In genomic region chr6:137883400-137883888, GRCh38 we compare ENCODE assay signal across 1 cellular context.
TF ChIP-seq lines count a peak whose summit lies in the region.

No MANE protein-coding gene starts in this region.

TF ChIP-seq in GM12878, 131 proteins besides CTCF, POLR2A, EP300 and RAD21 (continued from another document):
- TF ChIP-seq PML (IDR thresholded peaks at IDR 0.05; ENCODE audit: low read length): peak; percentile 72
- TF ChIP-seq NFIC (IDR thresholded peaks at IDR 0.05; ENCODE audit: low read depth, low read length): peak; percentile 59
- TF ChIP-seq SMAD5 (IDR thresholded peaks at IDR 0.05; ENCODE audit: low read depth): peak; percentile 92; the same call in 1 of the 2 replicates
- peak; percentile 86 for TF ChIP-seq BACH1 (IDR thresholded peaks at IDR 0.05; ENCODE audit: borderline replicate concordance)
- TF ChIP-seq TAF1 (IDR thresholded peaks at IDR 0.05; ENCODE audit: borderline replicate concordance, low read depth, low read length): no peak
- peak; percentile 67; the same call in 2 of the 3 replicates for TF ChIP-seq POU2F2 (IDR thresholded peaks at IDR 0.05; ENCODE audit: borderline replicate concordance, low read depth, low read length)
- peak; percentile 38; the same call in 1 of the 2 replicates for TF ChIP-seq BMI1 (IDR thresholded peaks at IDR 0.05; ENCODE audit: borderline replicate concordance)
- peak; percentile 47; the same call in 1 of the 2 replicates for TF ChIP-seq FOXM1 (IDR thresholded peaks at IDR 0.05; ENCODE audit: low read depth, low read length)
- no peak for TF ChIP-seq YBX1 (IDR thresholded peaks at IDR 0.05)
- peak; percentile 50 for TF ChIP-seq CHD2 (IDR thresholded peaks at IDR 0.05; ENCODE audit: borderline replicate concordance, low read depth, low read length)
- 0 out of 2 replicates have a peak, but pooled peaks have one; percentile 41 for TF ChIP-seq RCOR1 (conservative IDR thresholded peaks at IDR 0.05; ENCODE audit: low read depth, low read length)
- 0 out of 2 replicates have a peak, but pooled peaks have one; percentile 23 for TF ChIP-seq CBX5 (IDR thresholded peaks at IDR 0.05; ENCODE audit: low read depth)
- no peak for TF ChIP-seq BCLAF1 (IDR thresholded peaks at IDR 0.05)
- TF ChIP-seq, protein P1, sequence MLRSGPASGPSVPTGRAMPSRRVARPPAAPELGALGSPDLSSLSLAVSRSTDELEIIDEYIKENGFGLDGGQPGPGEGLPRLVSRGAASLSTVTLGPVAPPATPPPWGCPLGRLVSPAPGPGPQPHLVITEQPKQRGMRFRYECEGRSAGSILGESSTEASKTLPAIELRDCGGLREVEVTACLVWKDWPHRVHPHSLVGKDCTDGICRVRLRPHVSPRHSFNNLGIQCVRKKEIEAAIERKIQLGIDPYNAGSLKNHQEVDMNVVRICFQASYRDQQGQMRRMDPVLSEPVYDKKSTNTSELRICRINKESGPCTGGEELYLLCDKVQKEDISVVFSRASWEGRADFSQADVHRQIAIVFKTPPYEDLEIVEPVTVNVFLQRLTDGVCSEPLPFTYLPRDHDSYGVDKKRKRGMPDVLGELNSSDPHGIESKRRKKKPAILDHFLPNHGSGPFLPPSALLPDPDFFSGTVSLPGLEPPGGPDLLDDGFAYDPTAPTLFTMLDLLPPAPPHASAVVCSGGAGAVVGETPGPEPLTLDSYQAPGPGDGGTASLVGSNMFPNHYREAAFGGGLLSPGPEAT (IDR thresholded peaks at IDR 0.05; ENCODE audit: low read depth): 0 out of 2 replicates have a peak, but pooled peaks have one; percentile 37
- 0 out of 2 replicates have a peak, but pooled peaks have one; percentile 29 for TF ChIP-seq BCL11A (IDR thresholded peaks at IDR 0.05; ENCODE audit: low read depth, low read length)
- TF ChIP-seq MAX (IDR thresholded peaks at IDR 0.05; ENCODE audit: low read depth, low read length): no peak
- 0 out of 2 replicates have a peak, but pooled peaks have one; percentile 40 for TF ChIP-seq TBL1XR1 (IDR thresholded peaks at IDR 0.05; ENCODE audit: low read depth, low read length)
- TF ChIP-seq SMAD1 (IDR thresholded peaks at IDR 0.05; ENCODE audit: low read depth, partially characterized antibody): peak; percentile 81
